Comparison of ENCODE assay signal across 8 cellular contexts in genomic region chr3:32045091-32045964, GRCh38.
DNase-seq lines count a peak whose midpoint lies in the region; ATAC-seq and TF ChIP-seq lines count a peak whose summit lies in the region.

No MANE protein-coding gene starts in this region.

- H3K27ac Mint-ChIP-seq in endodermal cell (no peak overlapping the region), neural progenitor cell (no peak overlapping the region)

- peak; percentile 93 for DNase-seq in DMS 273 treated with DMSO at 0.1 percent for 48 hours (lab: John Stamatoyannopoulos, UW)
- peak; percentile 84 for DNase-seq in NCI-H446 treated with DMSO at 0.1 percent for 48 hours (lab: John Stamatoyannopoulos, UW)
- DNase-seq in endodermal cell, result peak; percentile 52
- peak; percentile 55 for DNase-seq in neural progenitor cell (ENCODE audit: low spot score)
- DNase-seq in effector CD8-positive, alpha-beta T cell (lab: John Stamatoyannopoulos, UW), result no peak
- no peak for DNase-seq in COLO829 (ENCODE audit: low spot score)

- no peaks in the 10 kb centered on the region for H3K36me3 ChIP-seq in endodermal cell (ENCODE audit: control insufficient read depth, insufficient read depth, low read length)
- no peaks in the 10 kb centered on the region for H3K36me3 ChIP-seq in neural progenitor cell

- H3K4me1 Mint-ChIP-seq in endodermal cell, result peaks cover 9% of the 10 kb centered on the region
- peaks cover 8% of the 10 kb centered on the region for H3K4me1 Mint-ChIP-seq in neural progenitor cell

- H3K4me1 ChIP-seq in endodermal cell (ENCODE audit: control insufficient read depth, insufficient read depth, low read length) (no peaks in the 10 kb centered on the region), neural progenitor cell (peaks cover 13% of the 10 kb centered on the region)

- H3K4me3 Mint-ChIP-seq in endodermal cell (no peak overlapping the region), neural progenitor cell (no peak overlapping the region)

- H4K20me1 ChIP-seq in neural progenitor cell (ENCODE audit: low read depth), result no peaks in the 10 kb centered on the region

- H2AFZ ChIP-seq in neural progenitor cell (replicated peaks), result peak overlapping the region; percentile 88

- peaks cover 34% of the 10 kb centered on the region for H3K9me3 Mint-ChIP-seq in endodermal cell
- H3K9me3 Mint-ChIP-seq in neural progenitor cell, result peaks cover 19% of the 10 kb centered on the region

- H3K36me3 Mint-ChIP-seq in endodermal cell (ENCODE audit: low read depth) (peaks cover 9% of the 10 kb centered on the region), neural progenitor cell (no peaks in the 10 kb centered on the region)

- H3K9me3 ChIP-seq in endodermal cell (ENCODE audit: control insufficient read depth, low read length) (peaks cover 28% of the 10 kb centered on the region), neural progenitor cell (ENCODE audit: low read depth) (no peaks in the 10 kb centered on the region)

- no peak overlapping the region for H3K9ac ChIP-seq in endodermal cell (ENCODE audit: extremely low read depth, low read length, poor library complexity, severe bottlenecking)
- no peak overlapping the region for H3K9ac ChIP-seq in neural progenitor cell

- no peaks in the 10 kb centered on the region for H3K79me2 ChIP-seq in neural progenitor cell (ENCODE audit: low read depth)

- no peaks in the 10 kb centered on the region for H3F3A ChIP-seq in neural progenitor cell (ENCODE audit: low read depth)

- H3K27me3 ChIP-seq in endodermal cell (ENCODE audit: control insufficient read depth, insufficient read depth, low read length, poor library complexity, severe bottlenecking) (no peaks in the 10 kb centered on the region), neural progenitor cell (no peaks in the 10 kb centered on the region)

- H3K4me3 ChIP-seq in endodermal cell (ENCODE audit: low read length), result peak overlapping the region; percentile 57
- H3K4me3 ChIP-seq in neural progenitor cell, result no peak overlapping the region

- H3K27me3 Mint-ChIP-seq in endodermal cell (ENCODE audit: insufficient read depth), result peaks cover 3% of the 10 kb centered on the region
- H3K27me3 Mint-ChIP-seq in neural progenitor cell (ENCODE audit: insufficient read depth, low read depth), result peaks cover 4% of the 10 kb centered on the region

- H3K27ac ChIP-seq in endodermal cell (ENCODE audit: low read depth, low read length) (no peak overlapping the region), neural progenitor cell (no peak overlapping the region)

- 69 to 85% methylated on average over 3 to 5 of the region's 5 CpGs for WGBS in endodermal cell (ENCODE audit: insufficient coverage in 1 of 2, insufficient read length in 1 of 2), 2 experiments

- TF ChIP-seq CTCF in endodermal cell (conservative IDR thresholded peaks at IDR 0.05) (no peak), neural progenitor cell (IDR thresholded peaks at IDR 0.05) (no peak)

- H3K4me2 ChIP-seq in neural progenitor cell, result peak overlapping the region; percentile 44

- no peak for ATAC-seq in GM21786 (IDR thresholded peaks at IDR 0.05; ENCODE audit: unreplicated experiment)
- no peak for ATAC-seq in HG03135 (IDR thresholded peaks at IDR 0.05; ENCODE audit: unreplicated experiment)

Comparison
In these comparisons a context has a peak if more than half of its experiments do, and no peak if none do; other contexts are left out.
1. DNase-seq: peak in DMS 273 treated with DMSO at 0.1 percent for 48 hours (single experiment), NCI-H446 treated with DMSO at 0.1 percent for 48 hours (single experiment), endodermal cell (single experiment) and neural progenitor cell (single experiment); none in effector CD8-positive, alpha-beta T cell (single experiment) and COLO829 (single experiment).